Comparison of ENCODE assay signal across 24 cellular contexts in the genomic region with DNA sequence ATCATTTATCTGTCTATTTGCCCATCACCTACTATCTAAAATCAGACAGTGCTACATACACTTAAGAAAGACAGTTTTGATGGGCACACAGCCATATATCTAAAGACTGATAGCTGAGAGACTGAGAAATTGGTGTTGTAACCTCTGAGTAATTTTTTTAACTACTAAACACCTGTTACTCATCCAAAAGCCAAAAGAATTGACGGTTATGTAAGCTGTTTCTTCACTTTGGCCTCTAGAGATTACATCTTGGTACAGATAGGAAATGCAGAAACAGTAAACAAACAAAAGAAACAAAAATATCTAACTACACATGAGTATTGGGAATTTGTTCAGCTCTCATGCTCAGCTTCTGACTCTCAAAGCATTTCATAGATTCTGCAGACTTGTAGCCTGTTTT.
"Had no signal": no experiment of that assay in that cellular context is flagged by ENCODE, and none has a peak within 500 bp of the region (broad histone marks: within the 10 kb centered on the region; RNA-seq: fewer than 3 reads in every experiment).

No MANE protein-coding gene starts in this region.

- DNase-seq: activated CD4-positive, alpha-beta T cell treated with anti-CD3 and anti-CD28 coated beads for 48 hours; activated CD4-positive, alpha-beta T cell treated with anti-CD3 and anti-CD28 coated beads, Interleukin-2, amount 50 U/mL, for 48 hours; activated CD8-positive, alpha-beta memory T cell treated with anti-CD3 and anti-CD28 coated beads for 24 hours; activated effector memory CD4-positive, alpha-beta T cell treated with Interleukin-2 at 50 U/mL for 16 hours; activated naive CD4-positive, alpha-beta T cell treated with Interleukin-2 at 50 U/mL for 16 hours; caudate nucleus; cortex of kidney; effector memory CD8-positive, alpha-beta T cell; foreskin melanocyte; glutamatergic neuron; islet precursor cell; left cardiac atrium; mammary epithelial cell; naive B cell; nucleus accumbens; psoas muscle; stimulated activated CD4-positive, alpha-beta T cell treated with anti-CD3 and anti-CD28 coated beads, Interleukin-2, amount 100 ng/mL, for 48 hours; stimulated activated naive CD4-positive, alpha-beta T cell treated with Interleukin-2 at 50 U/mL for 16 hours; T-helper 9 cell; WERI-Rb-1 had no signal

- H3K4me1 ChIP-seq: ascending aorta, parathyroid adenoma had no signal

- H3K4me3 ChIP-seq: ascending aorta, psoas muscle, tibial nerve had no signal

- ATAC-seq: activated CD4-positive, CD25-positive, alpha-beta regulatory T cell treated with anti-CD3 and anti-CD28 coated beads, Interleukin-2, amount 50 U/mL, for 24 hours; effector memory CD8-positive, alpha-beta T cell had no signal

- H3K9me3 ChIP-seq: ascending aorta, psoas muscle, tibial nerve had no signal

- H3K27ac ChIP-seq: ascending aorta, parathyroid adenoma, psoas muscle, tibial nerve, WERI-Rb-1 had no signal

- H3K36me3 ChIP-seq: ascending aorta, tibial nerve, WERI-Rb-1 had no signal

- H3K27me3 ChIP-seq: ascending aorta, tibial nerve had no signal
